9 cellular contexts compared by ENCODE assay signal in genomic region chr9:128731093-128731492, GRCh38.
"Had no signal": no experiment of that assay in that cellular context is flagged by ENCODE, and none has a peak within 500 bp of the region (broad histone marks: within the 10 kb centered on the region; RNA-seq: fewer than 3 reads in every experiment).

No MANE protein-coding gene starts in this region.

- H3K27me3 Mint-ChIP-seq: IgD-negative memory B cell had no signal

- H3K4me3 ChIP-seq: GM23248, HAP-1 had no signal

- H3K27ac Mint-ChIP-seq: HFFc6 had no signal

- ATAC-seq: HCT116, HepG2 had no signal

- H3K4me3 Mint-ChIP-seq: HFFc6, IgD-negative memory B cell had no signal

- H3K27ac ChIP-seq: GM23248 had no signal

- H3K4me1 ChIP-seq: HAP-1 had no signal

- H3K9me3 ChIP-seq: HAP-1 had no signal

- DNase-seq: GM23248, GOT3, H7, HFFc6, KBM-7 had no signal

- H3K4me1 Mint-ChIP-seq: IgD-negative memory B cell had no signal

- H3K9me3 Mint-ChIP-seq: HFFc6, IgD-negative memory B cell had no signal

- H3K36me3 ChIP-seq: HAP-1 had no signal
